In the genomic region with DNA sequence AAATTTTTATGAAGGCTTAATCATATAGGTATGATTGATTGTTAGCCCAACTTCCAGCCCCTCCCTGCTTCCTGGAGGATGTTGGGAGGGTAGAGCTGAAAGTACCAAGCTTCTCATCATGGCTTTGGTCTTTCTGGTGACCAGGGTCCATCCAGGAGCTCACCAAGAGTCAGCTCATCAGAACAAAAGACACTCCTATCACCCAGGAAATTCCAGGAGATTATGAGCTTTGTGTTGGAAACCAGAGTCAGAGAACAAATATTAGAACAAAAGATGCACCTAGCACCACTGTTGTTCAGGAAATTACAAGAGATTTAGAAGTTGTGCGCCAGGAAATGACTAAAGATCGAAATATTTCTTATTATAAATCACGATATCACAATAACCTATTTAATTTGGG, we compare ENCODE assay signal across 30 cellular contexts.
"Had no signal": no experiment of that assay in that cellular context is flagged by ENCODE, and none has a peak within 500 bp of the region (broad histone marks: within the 10 kb centered on the region; RNA-seq: fewer than 3 reads in every experiment).

No MANE protein-coding gene starts in this region.

- H3K27ac Mint-ChIP-seq: immature natural killer cell; naive thymus-derived CD8-positive, alpha-beta T cell; nephron; progenitor cell of endocrine pancreas; stimulated activated naive CD8-positive, alpha-beta T cell treated with anti-CD3 and anti-CD28 coated beads, Interleukin-15, Interleukin-2, amounts not matched to agents 100 ng/mL and 50 ng/mL, for 24 hours had no signal

- H3K4me3 ChIP-seq: left lung, lower lobe of right lung, skin epidermis, suprapubic skin, thoracic aorta, tibial artery, upper lobe of right lung had no signal

- FAIRE-seq: islet of Langerhans, kidney had no signal

- ATAC-seq: left colon; left lung; lower lobe of right lung; naive thymus-derived CD8-positive, alpha-beta T cell; right cardiac atrium; sciatic nerve; upper lobe of right lung had no signal

- H3K9me3 ChIP-seq: left lung, lower lobe of right lung, suprapubic skin, thoracic aorta, tibial artery, upper lobe of right lung had no signal

- H3K36me3 Mint-ChIP-seq: immature natural killer cell; naive thymus-derived CD8-positive, alpha-beta T cell had no signal

- H3K36me3 ChIP-seq: left lung, lower lobe of right lung, suprapubic skin, thoracic aorta, tibial artery, upper lobe of right lung had no signal

- H3K4me1 ChIP-seq: left lung, lower lobe of right lung, parathyroid adenoma, suprapubic skin, tibial artery, upper lobe of right lung had no signal

- H3K4me3 Mint-ChIP-seq: immature natural killer cell; naive thymus-derived CD8-positive, alpha-beta T cell; nephron; neural crest cell; stimulated activated naive CD8-positive, alpha-beta T cell treated with anti-CD3 and anti-CD28 coated beads, Interleukin-15, Interleukin-2, amounts not matched to agents 100 ng/mL and 50 ng/mL, for 24 hours had no signal

- DNase-seq: hypothalamus; immature natural killer cell; kidney; left colon; left lung; lower lobe of right lung; mammary epithelial cell; mesenchymal stem cell; naive thymus-derived CD8-positive, alpha-beta T cell; nucleus accumbens; retina; right cardiac atrium; stimulated activated CD4-positive, alpha-beta T cell treated with anti-CD3 and anti-CD28 coated beads, Interleukin-12 subunit alpha, Interleukin-12 subunit beta, amount 100 ng/mL, for 4 hours; stimulated activated CD4-positive, alpha-beta T cell treated with anti-CD3 and anti-CD28 coated beads, Interleukin-15, amount 100 ng/mL, for 24 hours; stimulated activated CD4-positive, alpha-beta T cell treated with anti-CD3 and anti-CD28 coated beads, Interleukin-2, amount 100 ng/mL, for 24 hours; stimulated activated CD4-positive, alpha-beta T cell treated with anti-CD3 and anti-CD28 coated beads, Interleukin-4, amount 100 ng/mL, for 1 hour; stimulated activated naive CD4-positive, alpha-beta T cell; tibial artery; trophoblast cell; upper lobe of right lung had no signal

- H3K4me1 Mint-ChIP-seq: immature natural killer cell; naive thymus-derived CD8-positive, alpha-beta T cell; neural crest cell had no signal

- H3K9me3 Mint-ChIP-seq: immature natural killer cell; naive thymus-derived CD8-positive, alpha-beta T cell; stimulated activated naive CD8-positive, alpha-beta T cell treated with anti-CD3 and anti-CD28 coated beads, Interleukin-15, Interleukin-2, amounts not matched to agents 100 ng/mL and 50 ng/mL, for 24 hours had no signal

- H3K27me3 ChIP-seq: left lung, tibial artery, upper lobe of right lung had no signal

- H3K27ac ChIP-seq: left lung, lower lobe of right lung, parathyroid adenoma, skin epidermis, suprapubic skin, thoracic aorta, tibial artery, upper lobe of right lung had no signal
